Comparison of ENCODE assay signal across 9 cellular contexts in genomic region chr17:42135664-42136653, GRCh38. TPM values are rescaled to one million over a fixed set of nuclear protein-coding genes. Genes with fewer than 3 reads are reported as not detected.
DNase-seq lines count a peak whose midpoint lies in the region; ATAC-seq and TF ChIP-seq lines count a peak whose summit lies in the region.
"Had no signal": no experiment of that assay in that cellular context is flagged by ENCODE, and none has a peak within 500 bp of the region (broad histone marks: within the 10 kb centered on the region; RNA-seq: fewer than 3 reads in every experiment).

No MANE protein-coding gene starts in this region.

- TF ChIP-seq CTCF in neural crest cell (conservative IDR thresholded peaks at IDR 0.05): no peak

- peaks cover 62% of the 10 kb centered on the region for H3K4me1 Mint-ChIP-seq in activated CD4-positive, alpha-beta T cell treated with anti-CD3 and anti-CD28 coated beads for 36 hours
- peaks cover 25% of the 10 kb centered on the region for H3K4me1 Mint-ChIP-seq in neural crest cell

- H3K9me3 Mint-ChIP-seq in activated CD4-positive, alpha-beta T cell treated with anti-CD3 and anti-CD28 coated beads for 36 hours (ENCODE audit: low read depth): no peaks in the 10 kb centered on the region
- no peaks in the 10 kb centered on the region for H3K9me3 Mint-ChIP-seq in neural crest cell

- intact Hi-C loops in activated CD4-positive, alpha-beta T cell treated with anti-CD3 and anti-CD28 coated beads for 36 hours (cut with DNase I, micrococcal nuclease): no loop called here

- H3K4me3 Mint-ChIP-seq in activated CD4-positive, alpha-beta T cell treated with anti-CD3 and anti-CD28 coated beads for 36 hours: no peak overlapping the region
- no peak overlapping the region for H3K4me3 Mint-ChIP-seq in neural crest cell

- POLR2A ChIA-PET in activated CD4-positive, alpha-beta T cell treated with anti-CD3 and anti-CD28 coated beads for 36 hours (lab: Charles Lee): interaction anchor here (0.9 to 1.4 kb wide), 2 partner anchors 13 to 18 kb away, joined by 3 to 4 read pairs; no protein-coding TSS in a partner anchor

- DNase-seq in activated CD4-positive, alpha-beta T cell treated with anti-CD3 and anti-CD28 coated beads for 36 hours: no peak
- DNase-seq in activated CD4-positive, alpha-beta T cell treated with anti-CD3 and anti-CD28 coated beads for 1 hour: no peak
- DNase-seq in SHP77 (lab: John Stamatoyannopoulos, UW) (peak; percentile 77 to 80), neural crest cell (ENCODE audit: low read depth, low spot score) (no peak)
- DNase-seq in stimulated activated CD4-positive, alpha-beta T cell treated with anti-CD3 and anti-CD28 coated beads, Interleukin-12 subunit alpha, Interleukin-12 subunit beta, amount 100 ng/mL, for 4 hours: no peak
- DNase-seq: DND-41 had no signal

- peak overlapping the region; percentile 81 for H3K27ac Mint-ChIP-seq in activated CD4-positive, alpha-beta T cell treated with anti-CD3 and anti-CD28 coated beads for 36 hours
- H3K27ac Mint-ChIP-seq in neural crest cell (ENCODE audit: unreplicated experiment): peak overlapping the region; percentile 35

- CTCF ChIA-PET in activated CD4-positive, alpha-beta T cell treated with anti-CD3 and anti-CD28 coated beads for 36 hours (lab: Charles Lee): interaction anchor here (0.6 to 1.5 kb wide), 8 partner anchors 13 to 385 kb away, joined by 3 to 8 read pairs (median 3); partner anchors contain the start of genes DHX58 and DNAJC7

- peaks cover 12% of the 10 kb centered on the region for H3K36me3 Mint-ChIP-seq in activated CD4-positive, alpha-beta T cell treated with anti-CD3 and anti-CD28 coated beads for 36 hours (ENCODE audit: low read depth)
- no peaks in the 10 kb centered on the region for H3K36me3 Mint-ChIP-seq in neural crest cell (ENCODE audit: low read depth)

- H3K27me3 Mint-ChIP-seq in activated CD4-positive, alpha-beta T cell treated with anti-CD3 and anti-CD28 coated beads for 36 hours: no peaks in the 10 kb centered on the region
- no peaks in the 10 kb centered on the region for H3K27me3 Mint-ChIP-seq in neural crest cell (ENCODE audit: low read depth)

- ATAC-seq in activated CD4-positive, alpha-beta T cell treated with anti-CD3 and anti-CD28 coated beads for 36 hours: no peak
- ATAC-seq in esophagus mucosa (peak; percentile 76), HG02970 (IDR thresholded peaks at IDR 0.05; ENCODE audit: low FRiP score, unreplicated experiment) (no peak), GM21737 (IDR thresholded peaks at IDR 0.05; ENCODE audit: unreplicated experiment) (no peak)

RNA-seq across cellular contexts. Expression of gene HSPB9, which starts 13.4 kb away (rescaled TPM):
- under 1 TPM; 0.09 to 0.11 TPM for total RNA-seq in activated CD4-positive, alpha-beta T cell treated with anti-CD3 and anti-CD28 coated beads for 36 hours
- total RNA-seq in esophagus mucosa: not detected
- total RNA-seq in neural crest cell: 0.16 and 0.40 TPM in 2 replicates

RNA-seq across cellular contexts. Expression of gene KAT2A, which starts 14.8 kb away (rescaled TPM):
- 10 to 100 TPM; 46.2 to 54.8 TPM for total RNA-seq in activated CD4-positive, alpha-beta T cell treated with anti-CD3 and anti-CD28 coated beads for 36 hours
- total RNA-seq in esophagus mucosa: 20.8 TPM
- 41.9 and 43.6 TPM in 2 replicates for total RNA-seq in neural crest cell

RNA-seq across cellular contexts. Expression of gene RAB5C, which starts 18.8 kb away (rescaled TPM):
- total RNA-seq in activated CD4-positive, alpha-beta T cell treated with anti-CD3 and anti-CD28 coated beads for 36 hours: 10 to 100 TPM; 32.0 to 47.3 TPM
- 63.8 TPM for total RNA-seq in esophagus mucosa
- total RNA-seq in neural crest cell: 97.6 and 99.0 TPM in 2 replicates

RNA-seq across cellular contexts. Expression of gene DHX58, which starts 23.4 kb away (rescaled TPM):
- total RNA-seq in activated CD4-positive, alpha-beta T cell treated with anti-CD3 and anti-CD28 coated beads for 36 hours: 10 to 100 TPM; 23.8 to 31.1 TPM
- total RNA-seq in esophagus mucosa: 6.3 TPM
- total RNA-seq in neural crest cell: 0.50 TPM in 1 of 2 replicates, not detected in the other

RNA-seq across cellular contexts. Expression of gene ZNF385C, which starts 37.7 kb away (rescaled TPM):
- under 1 TPM; 0.23 to 0.30 TPM for total RNA-seq in activated CD4-positive, alpha-beta T cell treated with anti-CD3 and anti-CD28 coated beads for 36 hours
- 0.44 TPM for total RNA-seq in esophagus mucosa
- total RNA-seq in neural crest cell: 1.3 and 1.7 TPM in 2 replicates

Comparison
In these comparisons a context has a peak if more than half of its experiments do, and no peak if none do; other contexts are left out.
1. DNase-seq: peak in SHP77 (2 of 2); none in activated CD4-positive, alpha-beta T cell treated with anti-CD3 and anti-CD28 coated beads for 36 hours (single experiment), activated CD4-positive, alpha-beta T cell treated with anti-CD3 and anti-CD28 coated beads for 1 hour (single experiment), neural crest cell (single experiment) and stimulated activated CD4-positive, alpha-beta T cell treated with anti-CD3 and anti-CD28 coated beads, Interleukin-12 subunit alpha, Interleukin-12 subunit beta, amount 100 ng/mL, for 4 hours (single experiment).